ENCODE assay signal across 25 cellular contexts in the genomic region with DNA sequence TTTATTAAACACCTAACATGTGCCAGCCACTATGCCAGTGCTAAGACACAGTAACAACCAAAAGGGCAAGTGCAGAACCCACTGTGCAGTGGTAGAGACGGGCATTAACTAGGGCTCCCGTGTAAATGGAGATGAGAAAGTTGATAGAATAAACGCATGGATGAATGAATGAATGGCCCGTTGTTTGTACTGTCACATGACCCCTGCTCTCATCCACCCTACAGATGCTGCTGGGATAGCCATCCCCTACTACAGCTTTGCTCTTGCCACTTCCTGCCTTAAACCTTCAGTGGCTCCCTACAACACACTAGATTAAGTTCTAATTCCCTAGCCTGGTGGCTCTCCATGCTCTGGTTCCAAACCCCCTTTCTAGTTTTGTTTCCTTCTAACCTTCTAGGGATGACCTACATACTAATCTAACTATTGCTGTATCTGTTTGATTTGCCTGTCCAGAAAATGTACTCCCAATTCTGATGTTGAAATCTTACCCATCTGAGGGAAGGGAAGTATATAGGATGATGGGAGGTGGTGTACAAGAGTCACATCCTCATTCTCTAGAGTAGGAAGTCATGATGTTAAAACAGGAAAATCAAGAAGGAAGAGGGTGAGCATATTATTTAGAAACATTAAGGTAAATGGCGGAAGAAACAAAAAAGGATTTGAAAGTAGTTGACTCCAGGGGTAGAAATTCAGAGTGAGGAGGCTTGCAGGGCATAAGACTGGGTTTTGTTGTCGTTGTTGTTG.
"Had no signal": no experiment of that assay in that cellular context is flagged by ENCODE, and none has a peak within 500 bp of the region (broad histone marks: within the 10 kb centered on the region; RNA-seq: fewer than 3 reads in every experiment).

No MANE protein-coding gene starts in this region.

- ATAC-seq: activated CD4-positive, alpha-beta T cell treated with anti-CD3 and anti-CD28 coated beads for 36 hours; activated T-helper 17 cell treated with anti-CD3 and anti-CD28 coated beads, Interleukin-2, amount 50 U/mL, for 72 hours; esophagus mucosa; left ventricle myocardium superior; mucosa of descending colon had no signal

- H3K9me3 ChIP-seq: mucosa of descending colon, prostate gland, right atrium auricular region, testis, upper lobe of left lung had no signal

- H3K9ac ChIP-seq: neural progenitor cell had no signal

- H3K27ac ChIP-seq: brain microvascular endothelial cell, coronary artery, neural progenitor cell, prostate gland, right atrium auricular region, testis, upper lobe of left lung had no signal

- DNase-seq: activated CD4-positive, alpha-beta memory T cell treated with anti-CD3 and anti-CD28 coated beads for 36 hours; activated CD4-positive, alpha-beta T cell treated with anti-CD3 and anti-CD28 coated beads for 36 hours; activated naive CD4-positive, alpha-beta T cell; brain microvascular endothelial cell; central memory CD4-positive, alpha-beta T cell; effector CD4-positive, alpha-beta T cell; immature natural killer cell; kidney glomerular epithelial cell; left ventricle myocardium superior; mesenchymal stem cell; mucosa of descending colon; naive B cell; stimulated activated CD4-positive, alpha-beta T cell treated with anti-CD3 and anti-CD28 coated beads, Interleukin-12 subunit alpha, Interleukin-12 subunit beta, amount 100 ng/mL, for 4 hours; stimulated activated CD4-positive, alpha-beta T cell treated with anti-CD3 and anti-CD28 coated beads, Interleukin-1b, Interleukin-23, amount 100 ng/mL, for 48 hours; stimulated activated CD8-positive, alpha-beta memory T cell treated with anti-CD3 and anti-CD28 coated beads, Interleukin-4, amount 100 ng/mL, for 48 hours; stimulated activated naive CD4-positive, alpha-beta T cell treated with Interleukin-2 at 50 U/mL for 16 hours; testis; upper lobe of left lung had no signal

- H2AFZ ChIP-seq: neural progenitor cell had no signal

- H3K27me3 ChIP-seq: right atrium auricular region, testis, upper lobe of left lung had no signal

- H3K4me1 ChIP-seq: prostate gland, right atrium auricular region, upper lobe of left lung had no signal

- H3K4me2 ChIP-seq: neural progenitor cell had no signal

- FAIRE-seq: TTC549 had no signal

- H3K4me3 ChIP-seq: coronary artery, mucosa of descending colon, neural progenitor cell, prostate gland, right atrium auricular region, testis, upper lobe of left lung had no signal

- H3K36me3 ChIP-seq: brain microvascular endothelial cell, neural progenitor cell, prostate gland, right atrium auricular region, upper lobe of left lung had no signal
